23 cellular contexts compared by ENCODE assay signal in genomic region chr2:202824901-202825300, GRCh38.
"Had no signal": no experiment of that assay in that cellular context is flagged by ENCODE, and none has a peak within 500 bp of the region (broad histone marks: within the 10 kb centered on the region; RNA-seq: fewer than 3 reads in every experiment).

No MANE protein-coding gene starts in this region.

- H3K4me3 ChIP-seq: esophagus muscularis mucosa, hepatocyte, lung, pancreas, stomach, thoracic aorta, transverse colon had no signal

- FAIRE-seq: pancreas, small intestine had no signal

- H3K27ac ChIP-seq: epithelial cell of prostate, esophagus muscularis mucosa, hepatocyte, pancreas, stomach, thoracic aorta, transverse colon had no signal

- H2AFZ ChIP-seq: hepatocyte had no signal

- H3K27ac Mint-ChIP-seq: dendritic cell treated with granulocyte-macrophage colony-stimulating factor and Interleukin-4, amounts not matched to agents 40 ng/mL and 50 ng/mL, for 4 days; natural killer cell treated with Interleukin-12 subunit alpha and Interleukin-12 subunit beta and Interleukin-15 and Interleukin-18, amount 100 ng/mL, for 72 hours; progenitor cell of endocrine pancreas had no signal

- H3K4me1 ChIP-seq: esophagus muscularis mucosa, pancreas, stomach, transverse colon had no signal

- H3K36me3 ChIP-seq: pancreas, thoracic aorta, transverse colon had no signal

- H3K27me3 ChIP-seq: esophagus muscularis mucosa, hepatocyte, pancreas, stomach, transverse colon had no signal

- H3K79me2 ChIP-seq: hepatocyte had no signal

- H3K4me2 ChIP-seq: hepatocyte had no signal

- H3K9me3 Mint-ChIP-seq: dendritic cell treated with granulocyte-macrophage colony-stimulating factor and Interleukin-4, amounts not matched to agents 40 ng/mL and 50 ng/mL, for 4 days; effector memory CD8-positive, alpha-beta T cell; natural killer cell treated with Interleukin-12 subunit alpha and Interleukin-12 subunit beta and Interleukin-15 and Interleukin-18, amount 100 ng/mL, for 72 hours had no signal

- H3K9me3 ChIP-seq: esophagus muscularis mucosa, pancreas, stomach, thoracic aorta, transverse colon had no signal

- DNase-seq: effector memory CD8-positive, alpha-beta T cell; foreskin melanocyte; left colon; left ventricle myocardium superior; mesenchymal stem cell; midbrain; occipital lobe; pancreas; right cardiac atrium; small intestine; stimulated activated CD4-positive, alpha-beta T cell treated with anti-CD3 and anti-CD28 coated beads, Interleukin-12 subunit alpha, Interleukin-12 subunit beta, amount 100 ng/mL, for 4 hours; stimulated activated naive CD4-positive, alpha-beta T cell; stomach; substantia nigra; transverse colon had no signal

- H3K27me3 Mint-ChIP-seq: dendritic cell treated with granulocyte-macrophage colony-stimulating factor and Interleukin-4, amounts not matched to agents 40 ng/mL and 50 ng/mL, for 4 days; effector memory CD8-positive, alpha-beta T cell; natural killer cell treated with Interleukin-12 subunit alpha and Interleukin-12 subunit beta and Interleukin-15 and Interleukin-18, amount 100 ng/mL, for 72 hours; progenitor cell of endocrine pancreas had no signal

- H3K4me3 Mint-ChIP-seq: dendritic cell treated with granulocyte-macrophage colony-stimulating factor and Interleukin-4, amounts not matched to agents 40 ng/mL and 50 ng/mL, for 4 days; effector memory CD8-positive, alpha-beta T cell; natural killer cell treated with Interleukin-12 subunit alpha and Interleukin-12 subunit beta and Interleukin-15 and Interleukin-18, amount 100 ng/mL, for 72 hours had no signal

- ATAC-seq: effector memory CD8-positive, alpha-beta T cell; left colon; left ventricle myocardium superior; natural killer cell treated with Interleukin-12 subunit alpha and Interleukin-12 subunit beta and Interleukin-15 and Interleukin-18, amount 100 ng/mL, for 72 hours; pancreas; right cardiac atrium had no signal
